Comparison of ENCODE assay signal across 12 cellular contexts in genomic region chr16:66900721-66901441, GRCh38. TPM values are rescaled to one million over a fixed set of nuclear protein-coding genes. Genes with fewer than 3 reads are reported as not detected.
DNase-seq lines count a peak whose midpoint lies in the region; ATAC-seq and TF ChIP-seq lines count a peak whose summit lies in the region.
"Had no signal": no experiment of that assay in that cellular context is flagged by ENCODE, and none has a peak within 500 bp of the region (broad histone marks: within the 10 kb centered on the region; RNA-seq: fewer than 3 reads in every experiment).

No MANE protein-coding gene starts in this region.

- DNase-seq in NCI-H524 treated with DMSO at 0.1 percent for 48 hours (lab: John Stamatoyannopoulos, UW) (peak; percentile 41), endodermal cell (no peak), mucosa of descending colon (peak in 2 of 3 donors; percentile 58 to 65), testis (peak; percentile 54), NCI-H1694 (lab: John Stamatoyannopoulos, UW) (no peak), putamen (ENCODE audit: low spot score) (no peak), NCI-H1092 (lab: John Stamatoyannopoulos, UW) (no peak)
- no peak for DNase-seq in activated CD4-positive, alpha-beta T cell treated with anti-CD3 and anti-CD28 coated beads, Interleukin-2, amount 50 U/mL, for 4 hours
- DNase-seq: stimulated activated naive CD4-positive, alpha-beta T cell treated with Interleukin-2 at 50 U/mL for 16 hours had no signal

- H3K4me3 ChIP-seq in endodermal cell (ENCODE audit: low read length) (no peak overlapping the region), mucosa of descending colon (no peak overlapping the region), testis (no peak overlapping the region)

- H3K27ac ChIP-seq in endodermal cell (ENCODE audit: low read depth, low read length), result no peak overlapping the region
- peak overlapping the region; percentile 82 to 87 for H3K27ac ChIP-seq in testis

- peak overlapping the region; percentile 65 for H3K27ac Mint-ChIP-seq in endodermal cell
- H3K27ac Mint-ChIP-seq: activated naive CD4-positive, alpha-beta T cell treated with anti-CD3 and anti-CD28 coated beads, Interleukin-2, amount 50 U/mL, for 24 hours had no signal

- 80 to 100% methylated on average over 2 to 7 of the region's 7 CpGs for WGBS in endodermal cell (ENCODE audit: insufficient coverage in 1 of 2, insufficient read length in 1 of 2), 2 experiments
- WGBS in testis, 2 donors, result 42 to 43% methylated on average over 5 to 7 of the region's 7 CpGs

- no peaks in the 10 kb centered on the region for H3K36me3 ChIP-seq in endodermal cell (ENCODE audit: control insufficient read depth, insufficient read depth, low read length)
- no peaks in the 10 kb centered on the region for H3K36me3 ChIP-seq in mucosa of descending colon (ENCODE audit: low read depth)
- no peaks in the 10 kb centered on the region for H3K36me3 ChIP-seq in testis (ENCODE audit: low read depth, missing control alignments)

- no peaks in the 10 kb centered on the region for H3K36me3 Mint-ChIP-seq in endodermal cell (ENCODE audit: low read depth)
- H3K36me3 Mint-ChIP-seq: activated naive CD4-positive, alpha-beta T cell treated with anti-CD3 and anti-CD28 coated beads, Interleukin-2, amount 50 U/mL, for 24 hours had no signal

- ATAC-seq in mucosa of descending colon, result peak; percentile 70

- H3K9me3 Mint-ChIP-seq in endodermal cell, result no peaks in the 10 kb centered on the region
- H3K9me3 Mint-ChIP-seq: activated naive CD4-positive, alpha-beta T cell treated with anti-CD3 and anti-CD28 coated beads, Interleukin-2, amount 50 U/mL, for 24 hours had no signal

- H3K9ac ChIP-seq in endodermal cell (ENCODE audit: extremely low read depth, low read length, poor library complexity, severe bottlenecking), result no peak overlapping the region

- H3K4me1 ChIP-seq in endodermal cell (ENCODE audit: control insufficient read depth, insufficient read depth, low read length) (peaks cover 10% of the 10 kb centered on the region), mucosa of descending colon (ENCODE audit: low read depth) (peaks cover 41% of the 10 kb centered on the region), testis (peaks cover 70% of the 10 kb centered on the region)

- intact Hi-C loops in mucosa of descending colon (cut with DNase I, micrococcal nuclease), result no loop called here
- intact Hi-C loops in testis (cut with DNase I; ENCODE audit: low total_unique reads), result no loop called here

- H3K9me3 ChIP-seq in endodermal cell (ENCODE audit: control insufficient read depth, low read length), result no peaks in the 10 kb centered on the region
- H3K9me3 ChIP-seq in mucosa of descending colon, result no peaks in the 10 kb centered on the region
- no peaks in the 10 kb centered on the region for H3K9me3 ChIP-seq in testis

- peaks cover 7% of the 10 kb centered on the region for H3K27me3 Mint-ChIP-seq in endodermal cell (ENCODE audit: insufficient read depth)
- H3K27me3 Mint-ChIP-seq: activated naive CD4-positive, alpha-beta T cell treated with anti-CD3 and anti-CD28 coated beads, Interleukin-2, amount 50 U/mL, for 24 hours had no signal

- H3K27me3 ChIP-seq in endodermal cell (ENCODE audit: control insufficient read depth, insufficient read depth, low read length, poor library complexity, severe bottlenecking), result no peaks in the 10 kb centered on the region
- H3K27me3 ChIP-seq in testis, result no peaks in the 10 kb centered on the region

- no peak overlapping the region for H3K4me3 Mint-ChIP-seq in endodermal cell
- H3K4me3 Mint-ChIP-seq: activated naive CD4-positive, alpha-beta T cell treated with anti-CD3 and anti-CD28 coated beads, Interleukin-2, amount 50 U/mL, for 24 hours had no signal

- TF ChIP-seq CTCF in endodermal cell (conservative IDR thresholded peaks at IDR 0.05) (no peak), mucosa of descending colon (IDR thresholded peaks at IDR 0.05) (no peak), testis (IDR thresholded peaks at IDR 0.05) (no peak)

- H3K4me1 Mint-ChIP-seq in endodermal cell, result peaks cover 15% of the 10 kb centered on the region

- no peak for TF ChIP-seq POLR2A in testis (IDR thresholded peaks at IDR 0.05)

RNA-seq across cellular contexts. Expression of gene CDH16, which starts 17.8 kb away (rescaled TPM):
- total RNA-seq in endodermal cell, result not detected
- polyA plus RNA-seq in endodermal cell (2013, experiment 1 of 2), result not detected
- not detected for polyA plus RNA-seq in endodermal cell (2013, experiment 2 of 2)
- total RNA-seq in mucosa of descending colon, result under 1 TPM; 0.13 to 0.78 (median 0.72) TPM
- under 1 TPM; 0.31 to 0.39 TPM for total RNA-seq in testis
- polyA plus RNA-seq in testis (ENCODE audit: insufficient read depth, low read depth, low replicate concordance), result 2.7 TPM
- total RNA-seq: Calu3, SK-MEL-5 had no signal

RNA-seq across cellular contexts. Expression of gene PDP2, which starts 20.6 kb away (rescaled TPM):
- total RNA-seq in endodermal cell (10 to 100 TPM; 23.1 to 31.5 TPM), mucosa of descending colon (10 to 100 TPM; 15.5 to 23.5 (median 23.2) TPM), testis (10 to 100 TPM; 22.9 to 23.9 TPM)
- 11.4 TPM for polyA plus RNA-seq in endodermal cell (2013, experiment 1 of 2)
- 12.5 TPM for polyA plus RNA-seq in endodermal cell (2013, experiment 2 of 2)
- polyA plus RNA-seq in testis (ENCODE audit: insufficient read depth, low read depth, low replicate concordance), result 14.0 TPM

RNA-seq across cellular contexts. Expression of gene RRAD, which starts 24.5 kb away (rescaled TPM):
- under 1 TPM in 1 of 2 donors, not detected in 1; 0.55 TPM for total RNA-seq in endodermal cell
- polyA plus RNA-seq in endodermal cell (2013, experiment 1 of 2), result 0.53 TPM
- 0.46 TPM for polyA plus RNA-seq in endodermal cell (2013, experiment 2 of 2)
- total RNA-seq in mucosa of descending colon, result 10 to 100 TPM in 1 of 3 donors, 1 to 10 TPM in 2; 1.3 to 11.6 (median 1.3) TPM
- 10 to 100 TPM; 12.4 to 19.4 TPM for total RNA-seq in testis
- 9.1 TPM for polyA plus RNA-seq in testis (ENCODE audit: insufficient read depth, low read depth, low replicate concordance)
- total RNA-seq: SK-MEL-5 had no signal

RNA-seq across cellular contexts. Expression of gene CIAO2B, which starts 33.3 kb away (rescaled TPM):
- 10 to 100 TPM; 70.2 to 87.7 TPM for total RNA-seq in endodermal cell
- polyA plus RNA-seq in endodermal cell (2013, experiment 1 of 2), result 99.2 TPM
- polyA plus RNA-seq in endodermal cell (2013, experiment 2 of 2), result 88.5 TPM
- total RNA-seq in mucosa of descending colon, result 10 to 100 TPM; 72.5 to 78.1 (median 76.5) TPM
- 100 to 1,000 TPM; 113 to 179 TPM for total RNA-seq in testis
- 145 TPM for polyA plus RNA-seq in testis (ENCODE audit: insufficient read depth, low read depth, low replicate concordance)

RNA-seq across cellular contexts. Expression of gene CES2, which starts 34.4 kb away (rescaled TPM):
- total RNA-seq in endodermal cell (10 to 100 TPM; 28.7 to 36.8 TPM), mucosa of descending colon (100 to 1,000 TPM; 180 to 566 (median 456) TPM), testis (10 to 100 TPM; 49.1 to 51.9 TPM)
- polyA plus RNA-seq in endodermal cell (2013, experiment 1 of 2), result 24.1 TPM
- 20.5 TPM for polyA plus RNA-seq in endodermal cell (2013, experiment 2 of 2)
- polyA plus RNA-seq in testis (ENCODE audit: insufficient read depth, low read depth, low replicate concordance), result 34.4 TPM

Comparison
In these comparisons a context has a peak if more than half of its experiments do, and no peak if none do; other contexts are left out.
1. DNase-seq: peak in NCI-H524 treated with DMSO at 0.1 percent for 48 hours (single experiment), mucosa of descending colon (2 of 3) and testis (single experiment); none in endodermal cell (single experiment), NCI-H1694 (single experiment), activated CD4-positive, alpha-beta T cell treated with anti-CD3 and anti-CD28 coated beads, Interleukin-2, amount 50 U/mL, for 4 hours (0 of 2), putamen (single experiment) and NCI-H1092 (single experiment).